20 cellular contexts compared by ENCODE assay signal in genomic region chr2:186303091-186303490, GRCh38.
DNase-seq lines count a peak whose midpoint lies in the region; ATAC-seq and TF ChIP-seq lines count a peak whose summit lies in the region.
"Had no signal": no experiment of that assay in that cellular context is flagged by ENCODE, and none has a peak within 500 bp of the region (broad histone marks: within the 10 kb centered on the region; RNA-seq: fewer than 3 reads in every experiment).

No MANE protein-coding gene starts in this region.

- H3K4me1 Mint-ChIP-seq in Caco-2 (ENCODE audit: low read depth, unreplicated experiment), result peaks cover 17% of the 10 kb centered on the region
- no peaks in the 10 kb centered on the region for H3K4me1 Mint-ChIP-seq in activated T-helper 17 cell treated with anti-CD3 and anti-CD28 coated beads, Interleukin-2, amount 50 U/mL, for 72 hours
- H3K4me1 Mint-ChIP-seq: B cell; CD8-positive, alpha-beta memory T cell had no signal

- no peak overlapping the region for H3K27ac Mint-ChIP-seq in Caco-2 (ENCODE audit: unreplicated experiment)
- H3K27ac Mint-ChIP-seq in activated T-helper 17 cell treated with anti-CD3 and anti-CD28 coated beads, Interleukin-2, amount 50 U/mL, for 72 hours, result no peak overlapping the region
- H3K27ac Mint-ChIP-seq: B cell; CD4-positive, alpha-beta T cell had no signal

- H3K4me3 Mint-ChIP-seq in Caco-2 (ENCODE audit: unreplicated experiment), result no peak overlapping the region
- H3K4me3 Mint-ChIP-seq in activated T-helper 17 cell treated with anti-CD3 and anti-CD28 coated beads, Interleukin-2, amount 50 U/mL, for 72 hours, result no peak overlapping the region
- H3K4me3 Mint-ChIP-seq: B cell; CD4-positive, alpha-beta T cell; CD8-positive, alpha-beta memory T cell; GM23338 had no signal

- no peak overlapping the region for H2AFZ ChIP-seq in mammary epithelial cell (ENCODE audit: low read depth, low read length)
- H2AFZ ChIP-seq: GM23338 had no signal

- WGBS in mammary epithelial cell (ENCODE audit: low coverage, missing lambda C conversion rate), result 78% methylated on average over 2 of the region's 2 CpGs

- H3K9ac ChIP-seq in mammary epithelial cell (ENCODE audit: insufficient read depth, low read length), result no peak overlapping the region
- H3K9ac ChIP-seq: BLaER1 had no signal

- H3K36me3 Mint-ChIP-seq in Caco-2 (ENCODE audit: insufficient read depth, unreplicated experiment), result no peaks in the 10 kb centered on the region
- H3K36me3 Mint-ChIP-seq in activated T-helper 17 cell treated with anti-CD3 and anti-CD28 coated beads, Interleukin-2, amount 50 U/mL, for 72 hours (ENCODE audit: low read depth), result no peaks in the 10 kb centered on the region

- POLR2A ChIA-PET in Caco-2 (lab: Charles Lee), result no interaction called here

- no peaks in the 10 kb centered on the region for H3K27me3 ChIP-seq in mammary epithelial cell (ENCODE audit: insufficient read depth, low read length)
- H3K27me3 ChIP-seq in breast epithelium, result no peaks in the 10 kb centered on the region
- no peaks in the 10 kb centered on the region for H3K27me3 ChIP-seq in RWPE2 (ENCODE audit: insufficient read depth, poor library complexity, severe bottlenecking)
- no peaks in the 10 kb centered on the region for H3K27me3 ChIP-seq in Caco-2 (replicated peaks; ENCODE audit: control insufficient read depth, insufficient read depth, low read length)
- H3K27me3 ChIP-seq: BLaER1 had no signal

- no peaks in the 10 kb centered on the region for H3K79me2 ChIP-seq in mammary epithelial cell (ENCODE audit: insufficient read depth, low read length)

- no peaks in the 10 kb centered on the region for H3K9me3 Mint-ChIP-seq in Caco-2 (ENCODE audit: unreplicated experiment)
- H3K9me3 Mint-ChIP-seq in activated T-helper 17 cell treated with anti-CD3 and anti-CD28 coated beads, Interleukin-2, amount 50 U/mL, for 72 hours, result peaks cover 9% of the 10 kb centered on the region
- H3K9me3 Mint-ChIP-seq: GM23338 had no signal

- BruUV-seq in mammary epithelial cell (replicated peaks; lab: Mats Ljungman, UMichigan), result no TSS peak
- no TSS peak for BruUV-seq in Caco-2 (replicated peaks; lab: Mats Ljungman, UMichigan)

- intact Hi-C loops in mammary epithelial cell (cut with micrococcal nuclease) (no loop called here), breast epithelium (cut with DNase I; ENCODE audit: low total_unique reads) (no loop called here), Caco-2 (cut with micrococcal nuclease; ENCODE audit: unreplicated experiment) (no loop called here)

- ATAC-seq in RWPE2 (ENCODE audit: low read depth), result peak; percentile 55; the same call in 2 of the 3 replicates
- no peak for ATAC-seq in GM21576 (IDR thresholded peaks at IDR 0.05; ENCODE audit: unreplicated experiment)
- ATAC-seq in GM18870 (IDR thresholded peaks at IDR 0.05; ENCODE audit: unreplicated experiment), result no peak
- no peak for ATAC-seq in activated T-helper 17 cell treated with anti-CD3 and anti-CD28 coated beads, Interleukin-2, amount 50 U/mL, for 72 hours (replicated peaks)
- ATAC-seq: GM23338 had no signal

- no peak overlapping the region for H3K27ac ChIP-seq in mammary epithelial cell (ENCODE audit: insufficient read depth, low read depth, low read length)
- H3K27ac ChIP-seq in breast epithelium, result no peak overlapping the region
- no peak overlapping the region for H3K27ac ChIP-seq in RWPE2 (ENCODE audit: poor library complexity, severe bottlenecking)
- H3K27ac ChIP-seq in epithelial cell of prostate, result peak overlapping the region; percentile 34
- H3K27ac ChIP-seq: 22Rv1, BLaER1, C4-2B had no signal

- CTCF ChIA-PET in mammary epithelial cell (lab: Charles Lee; ENCODE audit: low non-redundant PET), result no interaction called here
- CTCF ChIA-PET in Caco-2 (lab: Charles Lee), result no interaction called here

- DNase-seq in mammary epithelial cell (peak; percentile 27), breast epithelium (ENCODE audit: low spot score in 2 of 2) (no peak), RWPE2 (ENCODE audit: low spot score) (no peak), epithelial cell of prostate (ENCODE audit: low read depth, low spot score) (peak; percentile 48), Caco-2 (no peak)
- DNase-seq: Calu3; CD4-positive, alpha-beta T cell; CD8-positive, alpha-beta memory T cell; DMS53; DMS79 treated with DMSO at 0.1 percent for 48 hours; GF-D8 had no signal

- H3K4me2 ChIP-seq in mammary epithelial cell (ENCODE audit: insufficient read depth, low read depth, low read length), result peak overlapping the region; percentile 28
- H3K4me2 ChIP-seq: BLaER1, GM23338 had no signal

- in situ Hi-C loops in mammary epithelial cell (cut with MboI; ENCODE audit: low sequenced_read_pairs in 2 of 2), result no loop called here

- H3K4me3 ChIP-seq in mammary epithelial cell (replicated peaks in 1 of 3; ENCODE audit: insufficient read depth in 1 of 3, low read depth in 2 of 3, low read length in 3 of 3) (no peak overlapping the region), breast epithelium (no peak overlapping the region), RWPE2 (ENCODE audit: severe bottlenecking) (no peak overlapping the region), Caco-2 (ENCODE audit: low read depth, low read length) (no peak overlapping the region)
- H3K4me3 ChIP-seq: BLaER1, GM23338, HAP-1 had no signal

- H3K4me1 ChIP-seq in mammary epithelial cell (ENCODE audit: insufficient read depth, low read length) (no peaks in the 10 kb centered on the region), breast epithelium (no peaks in the 10 kb centered on the region), RWPE2 (ENCODE audit: insufficient read depth, poor library complexity, severe bottlenecking) (peaks cover 11% of the 10 kb centered on the region), Caco-2 (0 out of 2 replicates have a peak, but pooled peaks cover 5% of the 10 kb centered on the region)
- H3K4me1 ChIP-seq: BLaER1 had no signal

- no peak for TF ChIP-seq POLR2A in breast epithelium (IDR thresholded peaks at IDR 0.05)

- dilution Hi-C loops in mammary epithelial cell (cut with HindIII; ENCODE audit: low sequenced_read_pairs), result no loop called here

- H3K27me3 Mint-ChIP-seq in Caco-2 (ENCODE audit: insufficient read depth, unreplicated experiment), result no peaks in the 10 kb centered on the region
- no peaks in the 10 kb centered on the region for H3K27me3 Mint-ChIP-seq in activated T-helper 17 cell treated with anti-CD3 and anti-CD28 coated beads, Interleukin-2, amount 50 U/mL, for 72 hours
- H3K27me3 Mint-ChIP-seq: B cell; CD4-positive, alpha-beta T cell; CD8-positive, alpha-beta memory T cell had no signal

- H3K36me3 ChIP-seq in mammary epithelial cell (ENCODE audit: insufficient read depth, low read length) (no peaks in the 10 kb centered on the region), breast epithelium (no peaks in the 10 kb centered on the region), RWPE2 (ENCODE audit: low read depth) (no peaks in the 10 kb centered on the region), Caco-2 (ENCODE audit: control insufficient read depth, insufficient read depth, low read length) (no peaks in the 10 kb centered on the region)
- H3K36me3 ChIP-seq: BLaER1, HAP-1 had no signal

- H3K9me3 ChIP-seq in mammary epithelial cell (replicated peaks; ENCODE audit: insufficient read depth, low read length) (no peaks in the 10 kb centered on the region), breast epithelium (no peaks in the 10 kb centered on the region), RWPE2 (ENCODE audit: severe bottlenecking) (no peaks in the 10 kb centered on the region), Caco-2 (no peaks in the 10 kb centered on the region)
- H3K9me3 ChIP-seq: BLaER1, HAP-1 had no signal

- no peak for TF ChIP-seq CTCF in mammary epithelial cell (conservative IDR thresholded peaks at IDR 0.05 in 1 of 2, IDR thresholded peaks at IDR 0.05 in 1 of 2; ENCODE audit: extremely low read depth in 1 of 2, insufficient read depth in 1 of 2, low read depth in 1 of 2, low read length in 2 of 2)
- TF ChIP-seq CTCF in breast epithelium (IDR thresholded peaks at IDR 0.05), result no peak
- no peak for TF ChIP-seq CTCF in RWPE2 (IDR thresholded peaks at IDR 0.05; ENCODE audit: poor library complexity, severe bottlenecking)
- no peak for TF ChIP-seq CTCF in Caco-2 (IDR thresholded peaks at IDR 0.05; ENCODE audit: insufficient read depth in 1 of 2, low read depth in 1 of 2, low read length in 1 of 2, severe bottlenecking in 1 of 2, unreplicated experiment in 1 of 2)

- no peaks in the 10 kb centered on the region for H4K20me1 ChIP-seq in mammary epithelial cell (ENCODE audit: insufficient read depth, low read length)
- H4K20me1 ChIP-seq: BLaER1 had no signal

Comparison
In these comparisons a context has a peak if more than half of its experiments do, and no peak if none do; other contexts are left out.
1. DNase-seq: peak in mammary epithelial cell (single experiment) and epithelial cell of prostate (single experiment); none in breast epithelium (0 of 2), RWPE2 (single experiment) and Caco-2 (0 of 2).